In the genomic region with DNA sequence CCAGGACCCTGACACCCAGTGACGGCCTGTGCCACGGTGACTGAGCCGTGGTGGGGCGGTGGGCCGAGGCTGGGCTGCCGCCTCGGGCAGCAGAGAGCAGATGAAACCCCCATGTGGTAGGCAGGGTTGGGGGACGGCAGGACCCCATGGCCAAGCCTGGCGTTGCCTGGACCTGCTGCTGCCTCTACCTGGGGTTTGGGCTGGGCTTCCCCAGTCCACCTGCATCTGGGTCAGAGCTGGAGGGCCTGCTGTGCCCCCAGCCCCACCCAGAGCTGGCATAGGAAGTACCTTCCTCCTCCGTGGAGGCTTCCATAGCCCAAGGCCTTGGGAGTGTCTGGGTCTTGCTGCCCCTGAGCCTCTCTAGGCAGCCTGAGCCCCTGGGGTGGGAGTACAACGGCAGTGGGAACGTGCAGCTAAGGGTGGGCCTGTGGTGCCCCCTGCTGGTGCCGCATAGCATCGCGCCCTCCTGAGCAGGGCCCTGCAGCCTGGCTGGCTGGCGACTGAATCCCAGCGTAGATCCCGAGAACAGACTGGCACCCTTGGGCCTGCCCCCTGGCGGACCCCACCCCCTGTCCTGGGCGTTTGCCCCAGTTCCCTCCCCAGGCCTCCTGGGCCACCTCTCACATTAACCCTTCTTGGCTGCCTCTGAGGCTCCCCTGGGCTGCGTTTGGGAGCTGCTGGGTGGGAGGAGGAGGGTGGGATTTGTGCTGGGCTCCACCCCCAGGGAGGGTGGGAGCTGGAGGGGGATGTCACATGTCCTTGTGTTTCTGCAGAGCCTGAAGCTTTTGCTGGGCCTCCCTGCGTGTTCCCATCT, we compare ENCODE assay signal across 8 cellular contexts. TPM values are rescaled to one million over a fixed set of nuclear protein-coding genes. Genes with fewer than 3 reads are reported as not detected.
A peak's percentile ranks its signal among the peaks of the same experiment; 100 is the strongest.
DNase-seq lines count a peak whose midpoint lies in the region; ATAC-seq and TF ChIP-seq lines count a peak whose summit lies in the region.

No MANE protein-coding gene starts in this region.

- DNase-seq in H4 (ENCODE audit: low spot score) = peak; percentile 50
- DNase-seq in NCI-H2171 (lab: John Stamatoyannopoulos, UW) = peak; percentile 72
- DNase-seq in activated CD4-positive, CD25-positive, alpha-beta regulatory T cell (lab: John Stamatoyannopoulos, UW) = peak; percentile 58 to 69 (median 62)
- peak; percentile 78 to 88 for DNase-seq in cardiac fibroblast (ENCODE audit: low read depth in 2 of 2)
- DNase-seq in islet precursor cell = peak; percentile 95
- peak; percentile 63 to 84 (median 72) for DNase-seq in stimulated activated CD4-positive, alpha-beta T cell treated with anti-CD3 and anti-CD28 coated beads, Interleukin-12 subunit alpha, Interleukin-12 subunit beta, amount 100 ng/mL, for 48 hours (ENCODE audit: low read depth in 2 of 3, low spot score in 1 of 3)

- H3K4me3 ChIP-seq in cardiac fibroblast (replicated peaks in 1 of 2; ENCODE audit: low read depth in 2 of 2, low read length in 2 of 2) = peak overlapping the region in 1 of 2 donors; percentile 12

- TF ChIP-seq CTCF in C4-2B (conservative IDR thresholded peaks at IDR 0.05) = peak; percentile 96
- peak; percentile 94 for TF ChIP-seq CTCF in cardiac fibroblast (IDR thresholded peaks at IDR 0.05; ENCODE audit: low read depth, low read length)

- H3K27ac ChIP-seq in C4-2B = peak overlapping the region; percentile 15; the same call in 1 of the 2 replicates

- ATAC-seq in HG03175 (IDR thresholded peaks at IDR 0.05; ENCODE audit: unreplicated experiment) = no peak

RNA-seq across cellular contexts. Expression of a gene that starts 12.6 kb away (rescaled TPM):
- 39.7 and 40.5 TPM in 2 replicates for total RNA-seq in H4 (2014; rRNA removed; shearing (Covaris generic))

RNA-seq across cellular contexts. Expression of a gene that starts 19.0 kb away (rescaled TPM):
- 15.8 and 24.6 TPM in 2 replicates for total RNA-seq in H4 (2014; rRNA removed; shearing (Covaris generic))

RNA-seq across cellular contexts. Expression of a gene that starts 26.2 kb away (rescaled TPM):
- total RNA-seq in H4 (2014; rRNA removed; shearing (Covaris generic)) = 5.6 and 5.9 TPM in 2 replicates

RNA-seq across cellular contexts. Expression of a gene that starts 30.0 kb away (rescaled TPM):
- total RNA-seq in H4 (2014; rRNA removed; shearing (Covaris generic)) = 0.14 TPM in 1 of 2 replicates, not detected in the other

RNA-seq across cellular contexts. Expression of a gene that starts 30.1 kb away (rescaled TPM):
- 0.08 TPM in 1 of 2 replicates, not detected in the other for total RNA-seq in H4 (2014; rRNA removed; shearing (Covaris generic))
